Comparison of ENCODE assay signal across 9 cellular contexts in the genomic region with DNA sequence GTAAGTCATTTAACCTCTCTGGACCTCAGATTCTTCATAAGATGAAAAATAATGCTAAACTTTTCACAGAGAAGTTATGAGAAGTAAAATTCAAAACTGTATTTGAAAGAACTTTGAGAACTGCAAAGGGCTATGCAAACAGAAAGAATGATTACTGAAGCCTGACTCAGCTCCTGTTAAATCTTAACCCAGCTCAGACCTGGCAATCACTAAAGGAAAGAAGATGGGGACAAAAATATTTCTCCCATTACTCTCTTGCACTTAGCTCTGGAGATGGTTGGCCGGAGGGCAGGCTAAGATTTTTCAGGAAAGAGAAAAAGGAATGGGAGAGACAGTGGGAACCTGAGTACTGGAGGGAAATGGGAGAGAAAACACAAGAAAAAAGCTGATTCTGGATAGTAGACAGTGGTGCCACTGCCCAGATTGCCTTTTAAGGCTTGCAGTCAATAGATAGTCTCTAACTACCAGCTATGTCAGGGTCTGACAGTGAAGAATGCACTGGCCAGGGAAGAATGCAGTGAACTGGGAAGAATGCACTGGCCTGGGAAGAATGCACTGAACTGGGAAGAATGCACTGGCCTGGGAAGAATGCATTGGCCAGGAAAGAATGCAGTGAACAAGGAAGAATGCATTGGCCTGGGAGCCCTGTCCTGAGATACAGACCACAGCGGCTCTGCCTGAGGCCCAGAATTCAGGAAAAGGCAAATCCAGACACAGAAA. TPM values are rescaled to one million over a fixed set of nuclear protein-coding genes. Genes with fewer than 3 reads are reported as not detected.
DNase-seq lines count a peak whose midpoint lies in the region; ATAC-seq and TF ChIP-seq lines count a peak whose summit lies in the region.
"Had no signal": no experiment of that assay in that cellular context is flagged by ENCODE, and none has a peak within 500 bp of the region (broad histone marks: within the 10 kb centered on the region; RNA-seq: fewer than 3 reads in every experiment).

No MANE protein-coding gene starts in this region.

- H3K27me3 ChIP-seq in cardiac muscle cell = no peaks in the 10 kb centered on the region
- no peaks in the 10 kb centered on the region for H3K27me3 ChIP-seq in right cardiac atrium (ENCODE audit: control insufficient read depth, insufficient read depth)
- no peaks in the 10 kb centered on the region for H3K27me3 ChIP-seq in thyroid gland

- DNase-seq in cardiac muscle cell (ENCODE audit: low read depth in 1 of 2, low spot score in 1 of 2) (peak; percentile 21 to 60), right cardiac atrium (no peak), fibroblast of peridontal ligament (ENCODE audit: extremely low read depth) (peak; percentile 47), thyroid gland (peak in 1 of 2 donors; percentile 24)
- DNase-seq in stimulated activated CD4-positive, alpha-beta T cell treated with anti-CD3 and anti-CD28 coated beads, Interleukin-1b, Interleukin-23, amount 100 ng/mL, for 48 hours = no peak
- DNase-seq: DMS153 had no signal

- H3K9me3 ChIP-seq in cardiac muscle cell (ENCODE audit: low read depth) (no peaks in the 10 kb centered on the region), right cardiac atrium (ENCODE audit: control insufficient read depth, low read length) (no peaks in the 10 kb centered on the region), thyroid gland (no peaks in the 10 kb centered on the region)

- no peak for TF ChIP-seq RAD21 in Ishikawa (IDR thresholded peaks at IDR 0.05; ENCODE audit: low read depth)

- H3K4me3 ChIP-seq in cardiac muscle cell (no peak overlapping the region), right cardiac atrium (ENCODE audit: low read length) (no peak overlapping the region), thyroid gland (replicated peaks in 1 of 3) (no peak overlapping the region)

- H3K4me1 ChIP-seq in cardiac muscle cell (ENCODE audit: low read depth) = no peaks in the 10 kb centered on the region
- no peaks in the 10 kb centered on the region for H3K4me1 ChIP-seq in right cardiac atrium (ENCODE audit: control insufficient read depth, insufficient read depth, low read length)
- peaks cover 0 to 9% of the 10 kb centered on the region in 2 donors for H3K4me1 ChIP-seq in thyroid gland

- 86% methylated on average over 2 of the region's 2 CpGs for WGBS in right cardiac atrium
- 88 to 98% methylated on average over 2 of the region's 2 CpGs for WGBS in thyroid gland, 2 donors

- TF ChIP-seq CTCF in cardiac muscle cell (IDR thresholded peaks at IDR 0.05; ENCODE audit: low read depth, low read length) = no peak
- TF ChIP-seq CTCF in thyroid gland (IDR thresholded peaks at IDR 0.05) = no peak

- H3K27ac ChIP-seq in cardiac muscle cell (no peak overlapping the region), right cardiac atrium (ENCODE audit: low read length) (no peak overlapping the region), thyroid gland (peak overlapping the region in 2 of 3 donors; percentile 4 to 23)

- intact Hi-C loops in right cardiac atrium (cut with DNase I) (no loop called here), thyroid gland (cut with DNase I) (no loop called here)

- H3K36me3 ChIP-seq in cardiac muscle cell (no peaks in the 10 kb centered on the region), thyroid gland (no peaks in the 10 kb centered on the region)

- no peak for TF ChIP-seq POLR2A in thyroid gland (IDR thresholded peaks at IDR 0.05)

- no peak for TF ChIP-seq EP300 in Ishikawa (IDR thresholded peaks at IDR 0.05; ENCODE audit: borderline replicate concordance)

- ATAC-seq in right cardiac atrium = no peak
- no peak for ATAC-seq in GM21723 (IDR thresholded peaks at IDR 0.05; ENCODE audit: unreplicated experiment)
- no peak for ATAC-seq in HG03521 (IDR thresholded peaks at IDR 0.05; ENCODE audit: unreplicated experiment)

TF ChIP-seq in Ishikawa, 13 proteins besides CTCF, POLR2A, EP300 and RAD21:
- TF ChIP-seq, protein P1, sequence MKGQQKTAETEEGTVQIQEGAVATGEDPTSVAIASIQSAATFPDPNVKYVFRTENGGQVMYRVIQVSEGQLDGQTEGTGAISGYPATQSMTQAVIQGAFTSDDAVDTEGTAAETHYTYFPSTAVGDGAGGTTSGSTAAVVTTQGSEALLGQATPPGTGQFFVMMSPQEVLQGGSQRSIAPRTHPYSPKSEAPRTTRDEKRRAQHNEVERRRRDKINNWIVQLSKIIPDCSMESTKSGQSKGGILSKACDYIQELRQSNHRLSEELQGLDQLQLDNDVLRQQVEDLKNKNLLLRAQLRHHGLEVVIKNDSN (IDR thresholded peaks at IDR 0.05) = no peak
- TF ChIP-seq TEAD4 (IDR thresholded peaks at IDR 0.05) = peak; percentile 93

RNA-seq across cellular contexts. Expression of a gene that starts 25.2 kb away (rescaled TPM):
- total RNA-seq in cardiac muscle cell (16.5 and 39.4 TPM in 2 replicates), right cardiac atrium (10 to 100 TPM; 26.4 to 66.9 (median 42.4) TPM), thyroid gland (100 to 1,000 TPM in 1 of 4 donors, 10 to 100 TPM in 3; 29.6 to 111 (median 34.0) TPM)
- polyA plus RNA-seq in cardiac muscle cell (15.9 and 17.1 TPM in 2 replicates), right cardiac atrium (12.1 TPM)

Comparison
In these comparisons a context has a peak if more than half of its experiments do, and no peak if none do; other contexts are left out.
1. DNase-seq: peak in cardiac muscle cell (2 of 2) and fibroblast of peridontal ligament (single experiment); none in right cardiac atrium (0 of 3) and stimulated activated CD4-positive, alpha-beta T cell treated with anti-CD3 and anti-CD28 coated beads, Interleukin-1b, Interleukin-23, amount 100 ng/mL, for 48 hours (single experiment).
2. H3K27ac ChIP-seq: peak in thyroid gland (2 of 3); none in cardiac muscle cell (single experiment) and right cardiac atrium (single experiment).